ENCODE assay signal across 15 cellular contexts in the genomic region with DNA sequence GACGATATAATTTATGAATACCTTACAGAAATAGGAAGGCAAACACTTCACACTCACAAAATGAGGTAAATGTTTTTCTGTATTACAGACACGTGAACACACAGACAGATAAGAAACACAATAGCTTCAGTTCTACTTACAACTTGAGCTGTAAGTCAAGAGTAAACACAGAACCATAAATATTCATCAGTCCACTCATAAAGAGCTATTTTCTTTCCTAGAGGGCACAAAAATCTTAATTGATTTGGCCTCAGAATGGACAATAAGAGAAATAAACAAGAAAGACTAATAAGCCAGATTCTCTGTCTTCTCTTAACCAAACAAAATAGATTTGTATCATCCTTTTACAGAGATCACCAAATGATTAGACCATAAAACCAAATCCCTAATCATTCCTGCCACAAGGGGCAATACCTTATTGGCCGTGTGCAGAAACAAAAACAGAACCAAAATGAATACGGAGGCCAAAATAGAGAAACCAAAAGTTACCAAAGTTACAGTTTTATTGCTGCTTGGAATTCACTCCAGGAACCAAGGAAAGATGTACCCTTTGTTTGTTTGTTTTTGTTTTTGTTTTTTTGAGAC. TPM values are rescaled to one million over a fixed set of nuclear protein-coding genes. Genes with fewer than 3 reads are reported as not detected.
A peak's percentile ranks its signal among the peaks of the same experiment; 100 is the strongest.
DNase-seq lines count a peak whose midpoint lies in the region; ATAC-seq and TF ChIP-seq lines count a peak whose summit lies in the region.
"Had no signal": no experiment of that assay in that cellular context is flagged by ENCODE, and none has a peak within 500 bp of the region (broad histone marks: within the 10 kb centered on the region; RNA-seq: fewer than 3 reads in every experiment).

No MANE protein-coding gene starts in this region.

- POLR2A ChIA-PET in OCI-LY7 (lab: Charles Lee): no interaction called here

- H3K4me1 ChIP-seq in BE2C (no peaks in the 10 kb centered on the region), OCI-LY7 (ENCODE audit: insufficient read depth, low read length, poor library complexity, severe bottlenecking) (no peaks in the 10 kb centered on the region), neural progenitor cell (no peaks in the 10 kb centered on the region)

- no peaks in the 10 kb centered on the region for H3K4me1 Mint-ChIP-seq in neural progenitor cell

- ATAC-seq in GM18867 (IDR thresholded peaks at IDR 0.05; ENCODE audit: unreplicated experiment): no peak
- ATAC-seq in GM21786 (IDR thresholded peaks at IDR 0.05; ENCODE audit: unreplicated experiment): no peak
- no peak for ATAC-seq in GM19351 (IDR thresholded peaks at IDR 0.05; ENCODE audit: unreplicated experiment)

- no peak overlapping the region for H3K9ac ChIP-seq in neural progenitor cell

- H3K4me3 ChIP-seq in BE2C (ENCODE audit: low read depth, low read length) (no peak overlapping the region), OCI-LY7 (ENCODE audit: low read depth, low read length, poor library complexity, severe bottlenecking) (no peak overlapping the region), dorsolateral prefrontal cortex (peak overlapping the region in 17 of 59 donors; percentile 1 to 31 (median 9)), neural progenitor cell (no peak overlapping the region)

- H3K79me2 ChIP-seq in OCI-LY7 (ENCODE audit: insufficient read depth, low read depth, low read length): no peaks in the 10 kb centered on the region
- no peaks in the 10 kb centered on the region for H3K79me2 ChIP-seq in neural progenitor cell (ENCODE audit: low read depth)

- TF ChIP-seq CTCF in BE2C (IDR thresholded peaks at IDR 0.05; ENCODE audit: low read depth, low read length): peak; percentile 37
- 0 out of 2 replicates have a peak, but pooled peaks have one; percentile 29 for TF ChIP-seq CTCF in OCI-LY7 (conservative IDR thresholded peaks at IDR 0.05; ENCODE audit: low read length)
- peak in 47 of 56 donors; percentile 9 to 62 (median 35) for TF ChIP-seq CTCF in dorsolateral prefrontal cortex (IDR thresholded peaks at IDR 0.05 in 54 of 56, conservative IDR thresholded peaks at IDR 0.05 in 2 of 56; ENCODE audit: low read depth in 1 of 56, partially characterized antibody in 56 of 56)
- TF ChIP-seq CTCF in neural progenitor cell (IDR thresholded peaks at IDR 0.05): peak; percentile 44

- no peaks in the 10 kb centered on the region for H3K36me3 ChIP-seq in BE2C
- H3K36me3 ChIP-seq in OCI-LY7 (ENCODE audit: insufficient read depth, low read length): no peaks in the 10 kb centered on the region
- no peaks in the 10 kb centered on the region for H3K36me3 ChIP-seq in neural progenitor cell

- BruUV-seq in OCI-LY7 (replicated peaks; lab: Mats Ljungman, UMichigan): no TSS peak

- no peaks in the 10 kb centered on the region for H3K36me3 Mint-ChIP-seq in neural progenitor cell

- no peak overlapping the region for H2AFZ ChIP-seq in OCI-LY7 (ENCODE audit: low read length)
- peak overlapping the region; percentile 12 for H2AFZ ChIP-seq in neural progenitor cell (replicated peaks)

- H3K27me3 ChIP-seq in BE2C: no peaks in the 10 kb centered on the region
- no peaks in the 10 kb centered on the region for H3K27me3 ChIP-seq in dorsolateral prefrontal cortex
- H3K27me3 ChIP-seq in neural progenitor cell: no peaks in the 10 kb centered on the region

- no peak for DNase-seq in BE2C
- no peak for DNase-seq in OCI-LY7 (ENCODE audit: low spot score)
- DNase-seq in dorsolateral prefrontal cortex: no peak
- DNase-seq in neural progenitor cell (ENCODE audit: low spot score): no peak
- no peak for DNase-seq in ureter (ENCODE audit: low spot score)
- DNase-seq: C1 segment of cervical spinal cord; effector CD8-positive, alpha-beta T cell; NCI-H1105; NCI-H526; SHP77 treated with DMSO at 0.1 percent for 48 hours had no signal

- CTCF ChIA-PET in OCI-LY7 (lab: Charles Lee; ENCODE audit: unreplicated experiment): no interaction called here

- H3K4me2 ChIP-seq in OCI-LY7 (ENCODE audit: low read length) (no peak overlapping the region), neural progenitor cell (no peak overlapping the region)

- H3K27me3 Mint-ChIP-seq in neural progenitor cell (ENCODE audit: insufficient read depth, low read depth): no peaks in the 10 kb centered on the region

- H3K9me3 ChIP-seq in BE2C (no peaks in the 10 kb centered on the region), OCI-LY7 (ENCODE audit: low read length) (no peaks in the 10 kb centered on the region), neural progenitor cell (ENCODE audit: low read depth) (no peaks in the 10 kb centered on the region)

- no peak overlapping the region for H3K4me3 Mint-ChIP-seq in neural progenitor cell

- H3K27ac Mint-ChIP-seq in neural progenitor cell: no peak overlapping the region

- H3K27ac ChIP-seq in OCI-LY7 (ENCODE audit: low read depth, low read length, poor library complexity, severe bottlenecking): no peak overlapping the region
- H3K27ac ChIP-seq in dorsolateral prefrontal cortex: peak overlapping the region in 49 of 59 donors; percentile 0 to 87 (median 49)
- H3K27ac ChIP-seq in neural progenitor cell: no peak overlapping the region

- H4K20me1 ChIP-seq in OCI-LY7 (ENCODE audit: insufficient read depth, low read length) (no peaks in the 10 kb centered on the region), neural progenitor cell (ENCODE audit: low read depth) (no peaks in the 10 kb centered on the region)

- H3F3A ChIP-seq in neural progenitor cell (ENCODE audit: low read depth): no peaks in the 10 kb centered on the region

- H3K9me3 Mint-ChIP-seq in neural progenitor cell: no peaks in the 10 kb centered on the region

- H3K9me2 ChIP-seq in OCI-LY7 (ENCODE audit: insufficient read depth, low read length): no peaks in the 10 kb centered on the region

- intact Hi-C loops in OCI-LY7 (cut with micrococcal nuclease; ENCODE audit: unreplicated experiment): no loop called here
- intact Hi-C loops in dorsolateral prefrontal cortex (cut with DNase I): no loop called here

RNA-seq across cellular contexts. Expression of a gene that starts 38.1 kb away (rescaled TPM):
- polyA plus RNA-seq in BE2C (2012; ENCODE audit: insufficient read depth, insufficient read length, low read depth): not detected
- total RNA-seq in OCI-LY7 (2014; rRNA removed; shearing (Covaris generic)): not detected in 2 replicates
- total RNA-seq in OCI-LY7 (2022): not detected in 2 replicates
- total RNA-seq in dorsolateral prefrontal cortex: 1 to 10 TPM in 59 of 120 experiments, under 1 TPM in 52, not detected in 9; 0.23 to 3.8 (median 1.1) TPM
- not detected in 2 replicates for total RNA-seq in neural progenitor cell (ENCODE audit: low replicate concordance)
- 0.49 TPM for total RNA-seq in ureter
- total RNA-seq: mononuclear cell, urinary bladder had no signal

Comparison
In these comparisons a context has a peak if more than half of its experiments do, and no peak if none do; other contexts are left out.
1. H3K27ac ChIP-seq: peak in dorsolateral prefrontal cortex (49 of 59); none in OCI-LY7 (single experiment) and neural progenitor cell (single experiment).
2. Peak in every context shown above with its lines, with median percentiles within 50 percentile points of each other: CTCF ChIP-seq.